ENCODE assay signal across 15 cellular contexts in genomic region chr1:169860750-169861149, GRCh38. TPM values are rescaled to one million over a fixed set of nuclear protein-coding genes. Genes with fewer than 3 reads are reported as not detected.
A peak's percentile ranks its signal among the peaks of the same experiment; 100 is the strongest.
DNase-seq lines count a peak whose midpoint lies in the region; ATAC-seq, FAIRE-seq and TF ChIP-seq lines count a peak whose summit lies in the region.
"Had no signal": no experiment of that assay in that cellular context is flagged by ENCODE, and none has a peak within 500 bp of the region (broad histone marks: within the 10 kb centered on the region; RNA-seq: fewer than 3 reads in every experiment).

No MANE protein-coding gene starts in this region.

- TF ChIP-seq CTCF in cardiac muscle cell (IDR thresholded peaks at IDR 0.05; ENCODE audit: low read depth, low read length) (no peak), K562 (IDR thresholded peaks at IDR 0.05 in 2 of 3, conservative IDR thresholded peaks at IDR 0.05 in 1 of 3; ENCODE audit: insufficient read depth in 2 of 3, low read depth in 1 of 3, low read length in 3 of 3) (no peak)

- peak overlapping the region; percentile 46 for H3K27ac ChIP-seq in cardiac muscle cell
- no peak overlapping the region for H3K27ac ChIP-seq in right cardiac atrium (ENCODE audit: low read length)
- no peak overlapping the region for H3K27ac ChIP-seq in K562 (ENCODE audit: extremely low read depth, low read depth, low read length)
- H3K27ac ChIP-seq: KMS-11 had no signal

- TF ChIP-seq POLR2A in K562 (conservative IDR thresholded peaks at IDR 0.05): no peak

- H3K4me2 ChIP-seq in K562 (ENCODE audit: insufficient read depth, low read length): no peak overlapping the region
- H3K4me2 ChIP-seq: KMS-11 had no signal

- no peaks in the 10 kb centered on the region for H3K79me2 ChIP-seq in K562 (ENCODE audit: control insufficient read depth, insufficient read depth, low read length)

- CTCF ChIA-PET in K562 (lab: Yijun Ruan, JAX; ENCODE audit: low intra/inter-chr PET ratio): no interaction called here

- intact Hi-C loops in right cardiac atrium (cut with DNase I) (no loop called here), K562 (cut with micrococcal nuclease) (no loop called here)

- DNase-seq in cardiac muscle cell (ENCODE audit: low read depth in 1 of 2, low spot score in 1 of 2): no peak
- DNase-seq in right cardiac atrium: no peak
- DNase-seq in NCI-H2227 (lab: John Stamatoyannopoulos, UW; ENCODE audit: unreplicated experiment): peak; percentile 57
- DNase-seq in K562 (ENCODE audit: extremely low read depth in 1 of 4, low spot score in 3 of 4): no peak
- DNase-seq in superior temporal gyrus (ENCODE audit: extremely low spot score): no peak
- DNase-seq in NCI-H510A (lab: John Stamatoyannopoulos, UW): no peak
- no peak for DNase-seq in activated T-cell treated with anti-CD3 and anti-CD28 coated beads, Interleukin-2, amount 50 U/mL, for 1 hour
- DNase-seq: CD4-positive, alpha-beta T cell; MG63; NCI-H1105 treated with DMSO at 0.1 percent for 48 hours; NCI-H187 treated with DMSO at 0.1 percent for 48 hours; NCI-H82; SHP77 treated with DMSO at 0.1 percent for 48 hours had no signal

- POLR2A ChIA-PET in K562 (lab: Yijun Ruan, JAX): interaction anchor here (1.0 kb wide), 1 partner anchor 8 kb away, joined by 3 read pairs; no protein-coding TSS in a partner anchor

- no peaks in the 10 kb centered on the region for H3K27me3 ChIP-seq in cardiac muscle cell
- no peaks in the 10 kb centered on the region for H3K27me3 ChIP-seq in right cardiac atrium (ENCODE audit: control insufficient read depth, insufficient read depth)
- no peaks in the 10 kb centered on the region for H3K27me3 ChIP-seq in K562 (ENCODE audit: control insufficient read depth in 2 of 2, insufficient read depth in 2 of 2, low read length in 2 of 2)
- H3K27me3 ChIP-seq: MG63 had no signal

- H3K36me3 ChIP-seq in cardiac muscle cell (peaks cover 43% of the 10 kb centered on the region), K562 (ENCODE audit: control insufficient read depth, insufficient read depth, low read length) (peaks cover 72% of the 10 kb centered on the region)

- no peak for TF ChIP-seq EP300 in K562 (IDR thresholded peaks at IDR 0.05; ENCODE audit: low read length)

- H3K9me1 ChIP-seq in K562 (ENCODE audit: control insufficient read depth, insufficient read depth, low read length): no peaks in the 10 kb centered on the region

- no peak for ATAC-seq in right cardiac atrium
- peak; percentile 30; the same call in 1 of the 3 replicates for ATAC-seq in K562

- H2AFZ ChIP-seq in K562 (ENCODE audit: low read depth, low read length): no peak overlapping the region

- no peak for TF ChIP-seq RAD21 in K562 (CRISPR knock-in tag; conservative IDR thresholded peaks at IDR 0.05 in 1 of 2, IDR thresholded peaks at IDR 0.05 in 1 of 2)

- no peaks in the 10 kb centered on the region for H3K9me3 ChIP-seq in cardiac muscle cell (ENCODE audit: low read depth)
- H3K9me3 ChIP-seq in right cardiac atrium (ENCODE audit: control insufficient read depth, low read length): no peaks in the 10 kb centered on the region
- no peaks in the 10 kb centered on the region for H3K9me3 ChIP-seq in K562 (replicated peaks; ENCODE audit: control insufficient read depth, insufficient read depth, low read depth, low read length)
- H3K9me3 ChIP-seq: MG63 had no signal

- H3K4me1 ChIP-seq in cardiac muscle cell (ENCODE audit: low read depth) (peaks cover 12% of the 10 kb centered on the region), right cardiac atrium (ENCODE audit: control insufficient read depth, insufficient read depth, low read length) (no peaks in the 10 kb centered on the region), K562 (replicated peaks in 1 of 2; ENCODE audit: control insufficient read depth in 2 of 2, insufficient read depth in 2 of 2, low read length in 2 of 2) (no peaks in the 10 kb centered on the region)

- BruUV-seq in K562 (replicated peaks; lab: Mats Ljungman, UMichigan): no TSS peak

- in situ Hi-C loops in K562 (cut with MboI): no loop called here

- H3K4me3 ChIP-seq in cardiac muscle cell: no peak overlapping the region
- H3K4me3 ChIP-seq in right cardiac atrium (ENCODE audit: low read length): no peak overlapping the region
- H3K4me3 ChIP-seq in K562: no peak overlapping the region
- H3K4me3 ChIP-seq: MG63 had no signal

- no peak for FAIRE-seq in K562 (lab: Jason Lieb, UNC)
- FAIRE-seq: H1 had no signal

- no peaks in the 10 kb centered on the region for H4K20me1 ChIP-seq in K562 (replicated peaks; ENCODE audit: control insufficient read depth, insufficient read depth, low read length)

- H3K9ac ChIP-seq in K562 (ENCODE audit: insufficient read depth in 1 of 2, low read depth in 2 of 2, low read length in 2 of 2): no peak overlapping the region
- H3K9ac ChIP-seq: KMS-11 had no signal

TF ChIP-seq in K562, 482 proteins besides CTCF, POLR2A, EP300 and RAD21:
- TF ChIP-seq CBX8 (IDR thresholded peaks at IDR 0.05; ENCODE audit: borderline replicate concordance, extremely low read depth, low read depth, low read length, poor library complexity, severe bottlenecking): no peak
TF ChIP-seq in K562: peak in this region for 0.

RNA-seq across cellular contexts. Expression of gene SCYL3, which starts 32.9 kb away (rescaled TPM):
- 4.6 and 7.5 TPM in 2 replicates for total RNA-seq in cardiac muscle cell
- 7.7 and 9.4 TPM in 2 replicates for polyA plus RNA-seq in cardiac muscle cell
- 1 to 10 TPM; 5.7 to 7.1 (median 6.1) TPM for total RNA-seq in right cardiac atrium
- polyA plus RNA-seq in right cardiac atrium: 2.6 TPM
- total RNA-seq in K562 (2011; cell fraction: chromatin; rRNA removed; ENCODE audit: low replicate concordance): 12.3 and 14.4 TPM in 2 replicates
- 6.8 and 10.0 TPM in 2 replicates for total RNA-seq in K562 (2011; cell fraction: nucleolus; rRNA removed)
- total RNA-seq in K562 (2011; cell fraction: nucleoplasm; rRNA removed): 7.6 and 9.6 TPM in 2 replicates
- total RNA-seq in K562 (2014; rRNA removed): 4.4 and 5.5 TPM in 2 replicates
- 8.2 and 8.7 TPM in 2 replicates for total RNA-seq in K562 (2014; rRNA removed; fragmentation: Illumina TruSeq; extraction: Trizol)
- total RNA-seq in K562 (2015; rRNA removed; fragmentation: Illumina TruSeq; extraction: Trizol): 6.6 and 7.9 TPM in 2 replicates
- total RNA-seq in K562 (2021): 7.4 and 7.5 TPM in 2 replicates
- polyA plus RNA-seq in K562 (2011; rRNA removed): 9.6 and 11.4 TPM in 2 replicates
- 3.4 and 5.7 TPM in 2 replicates for polyA plus RNA-seq in K562 (2011; cell fraction: cytosol; rRNA removed)
- 13.9 and 14.4 TPM in 2 replicates for polyA plus RNA-seq in K562 (2011; cell fraction: nucleus; rRNA removed)
- polyA plus RNA-seq in K562 (2012): 4.3 and 4.9 TPM in 2 replicates
- 6.4 and 6.8 TPM in 2 replicates for polyA plus RNA-seq in K562 (2014; fragmentation: Illumina TruSeq; extraction: Trizol)
- polyA plus RNA-seq in K562 (2014; fragmentation: Nextera tagmentation; extraction: Ambion mirVana): 1 to 10 TPM; 3.6 to 5.7 TPM
- polyA plus RNA-seq in K562 (2014; rRNA removed): 4.4 and 7.1 TPM in 2 replicates
- polyA minus RNA-seq in K562 (2011; rRNA and poly(A)+ RNA removed): 18.6 and 21.9 TPM in 2 replicates
- polyA minus RNA-seq in K562 (2011; cell fraction: cytosol; rRNA and poly(A)+ RNA removed): 3.1 and 4.6 TPM in 2 replicates
- 15.6 and 19.8 TPM in 2 replicates for polyA minus RNA-seq in K562 (2011; cell fraction: nucleus; rRNA and poly(A)+ RNA removed)
